1 cellular context compared by ENCODE assay signal in the genomic region with DNA sequence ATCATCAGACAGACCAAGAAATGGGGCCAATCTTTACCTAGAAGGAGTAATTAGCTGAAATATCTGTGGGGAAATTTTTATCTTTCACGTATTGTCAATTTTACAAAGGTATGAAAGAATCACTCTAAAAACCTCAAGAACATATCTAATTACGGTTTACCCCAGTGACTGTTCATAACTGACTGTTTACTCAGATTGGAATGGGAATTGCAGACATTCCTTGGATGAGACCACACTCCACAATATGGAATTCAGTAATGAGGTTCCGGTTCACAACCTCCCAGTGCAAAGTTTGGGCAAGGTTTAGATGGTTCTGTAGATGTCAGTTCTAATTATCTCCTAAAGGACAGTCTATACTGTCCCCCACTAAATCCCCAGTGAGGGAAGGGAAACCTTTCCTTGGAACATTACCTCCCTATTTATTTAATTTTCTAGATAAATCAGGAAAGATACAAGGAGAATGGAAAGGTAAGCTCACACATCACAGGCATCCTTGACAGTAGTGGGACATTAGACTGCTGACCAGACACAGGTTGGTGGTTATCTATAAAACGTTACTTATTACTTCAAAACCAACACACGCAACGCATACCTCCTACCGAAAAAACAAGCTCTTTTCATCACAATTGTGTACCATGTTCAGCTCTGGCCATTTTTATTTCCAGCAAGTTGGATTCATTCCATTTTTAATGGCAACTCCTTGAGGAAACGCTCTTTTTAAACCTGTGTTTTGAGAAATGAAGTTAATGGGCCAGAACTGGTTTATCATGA.
TF ChIP-seq lines count a peak whose summit lies in the region.

No MANE protein-coding gene starts in this region.

TF ChIP-seq in H1, 55 proteins besides CTCF, POLR2A, EP300 and RAD21 (continued from another document):
- TF ChIP-seq SIRT6 (IDR thresholded peaks at IDR 0.05; ENCODE audit: low read length) (no peak), FOSL1 (IDR thresholded peaks at IDR 0.05; ENCODE audit: insufficient read depth, low read depth, low read length) (no peak), BRCA1 (IDR thresholded peaks at IDR 0.05; ENCODE audit: low read depth, low read length) (no peak)
